8 cellular contexts compared by ENCODE assay signal in genomic region chr6:158233214-158233795, GRCh38.
DNase-seq lines count a peak whose midpoint lies in the region; TF ChIP-seq lines count a peak whose summit lies in the region.

No MANE protein-coding gene starts in this region.

- peak overlapping the region; percentile 52 to 89; a peak in 2 of 4 replicates for H3K27ac ChIP-seq in SK-N-SH (ENCODE audit: low read depth in 2 of 2, low read length in 1 of 2)
- peak overlapping the region in 3 of 4 donors; percentile 83 to 98 (median 95) for H3K27ac ChIP-seq in esophagus squamous epithelium
- peak overlapping the region; percentile 78 for H3K27ac ChIP-seq in parathyroid adenoma

- peaks cover 3 to 4% of the 10 kb centered on the region in 2 experiments for H3K36me3 ChIP-seq in SK-N-SH (replicated peaks in 1 of 2; ENCODE audit: control insufficient read depth in 1 of 2, insufficient read depth in 2 of 2, low read length in 1 of 2)
- H3K36me3 ChIP-seq in esophagus squamous epithelium: no peaks in the 10 kb centered on the region
- H3K36me3 ChIP-seq in parathyroid adenoma (ENCODE audit: control insufficient read depth, insufficient read depth, low read length): no peaks in the 10 kb centered on the region

- H3K9me3 ChIP-seq in SK-N-SH: no peaks in the 10 kb centered on the region
- no peaks in the 10 kb centered on the region for H3K9me3 ChIP-seq in esophagus squamous epithelium
- no peaks in the 10 kb centered on the region for H3K9me3 ChIP-seq in parathyroid adenoma (ENCODE audit: control insufficient read depth, low read length)

- H3K79me2 ChIP-seq in SK-N-SH (ENCODE audit: insufficient read depth) (peaks cover 66% of the 10 kb centered on the region), parathyroid adenoma (peaks cover 9% of the 10 kb centered on the region)

- H2AFZ ChIP-seq in SK-N-SH (ENCODE audit: low read depth) (no peak overlapping the region), parathyroid adenoma (peak overlapping the region; percentile 78)

- peak; percentile 51 for DNase-seq in NCI-H748 (lab: John Stamatoyannopoulos, UW; ENCODE audit: unreplicated experiment)
- no peak for DNase-seq in NCI-H748 treated with DMSO at 0.1 percent for 48 hours (lab: John Stamatoyannopoulos, UW)
- DNase-seq in SK-N-SH: peak; percentile 67
- no peak for DNase-seq in esophagus squamous epithelium (lab: John Stamatoyannopoulos, UW)
- DNase-seq in stimulated activated CD4-positive, alpha-beta T cell treated with anti-CD3 and anti-CD28 coated beads, Interleukin-2, amount 100 ng/mL, for 48 hours: no peak
- DNase-seq in NCI-H446 treated with DMSO at 0.1 percent for 48 hours (lab: John Stamatoyannopoulos, UW): no peak
- no peak for DNase-seq in germinal center (ENCODE audit: low spot score)

- intact Hi-C loops in esophagus squamous epithelium (cut with DNase I): no loop called here

- H3K4me2 ChIP-seq in SK-N-SH (peak overlapping the region; percentile 91), parathyroid adenoma (ENCODE audit: low read length) (peak overlapping the region; percentile 71)

- H3K27me3 ChIP-seq in SK-N-SH (ENCODE audit: insufficient read depth) (no peaks in the 10 kb centered on the region), esophagus squamous epithelium (no peaks in the 10 kb centered on the region), parathyroid adenoma (ENCODE audit: control insufficient read depth, insufficient read depth, low read length) (no peaks in the 10 kb centered on the region)

- no peak for TF ChIP-seq CTCF in SK-N-SH (IDR thresholded peaks at IDR 0.05)
- TF ChIP-seq CTCF in esophagus squamous epithelium (IDR thresholded peaks at IDR 0.05): no peak
- TF ChIP-seq CTCF in parathyroid adenoma (IDR thresholded peaks at IDR 0.05): no peak

- TF ChIP-seq RAD21 in SK-N-SH (IDR thresholded peaks at IDR 0.05; ENCODE audit: low read length): no peak

- H3K9ac ChIP-seq in SK-N-SH: peak overlapping the region; percentile 71
- H3K9ac ChIP-seq in parathyroid adenoma: no peak overlapping the region

- peaks cover 27% of the 10 kb centered on the region for H3F3A ChIP-seq in SK-N-SH (replicated peaks; ENCODE audit: insufficient read depth)

- no peak for TF ChIP-seq EP300 in SK-N-SH (IDR thresholded peaks at IDR 0.05; ENCODE audit: borderline replicate concordance in 1 of 2, low read depth in 1 of 2, low read length in 1 of 2)

- 37% methylated on average over 13 of the region's 13 CpGs for WGBS in SK-N-SH (ENCODE audit: low lambda C conversion rate)
- WGBS in esophagus squamous epithelium, 2 donors: 38 to 53% methylated on average over 9 to 10 of the region's 13 CpGs

- H3K9me2 ChIP-seq in SK-N-SH: no peaks in the 10 kb centered on the region

- POLR2A ChIA-PET in SK-N-SH (lab: Yijun Ruan, JAX): interaction anchor here (1.0 kb wide), 1 partner anchor 303 kb away, joined by 3 read pairs; no protein-coding TSS in a partner anchor

- peaks cover 32% of the 10 kb centered on the region for H4K20me1 ChIP-seq in SK-N-SH (ENCODE audit: insufficient read depth)

- TF ChIP-seq POLR2A in esophagus squamous epithelium (IDR thresholded peaks at IDR 0.05): no peak

- peak overlapping the region; percentile 60 to 68 for H3K4me3 ChIP-seq in SK-N-SH (ENCODE audit: low read depth in 2 of 2, low read length in 1 of 2)
- H3K4me3 ChIP-seq in esophagus squamous epithelium: peak overlapping the region; percentile 68 to 93 (median 83)
- peak overlapping the region; percentile 70 for H3K4me3 ChIP-seq in parathyroid adenoma (ENCODE audit: low read depth, low read length)

- CTCF ChIA-PET in SK-N-SH (lab: Yijun Ruan, JAX): interaction anchor here (1.0 to 2.7 kb wide), 6 partner anchors 13 to 372 kb away, joined by 3 to 22 read pairs (median 3); no protein-coding TSS in a partner anchor

- peaks cover 14 to 17% of the 10 kb centered on the region in 2 experiments; a peak in 3 of 4 replicates for H3K4me1 ChIP-seq in SK-N-SH (ENCODE audit: control insufficient read depth in 1 of 2, insufficient read depth in 2 of 2, low read depth in 1 of 2, low read length in 1 of 2)
- peaks cover 4 to 39% (median 15%) of the 10 kb centered on the region in 3 donors for H3K4me1 ChIP-seq in esophagus squamous epithelium
- H3K4me1 ChIP-seq in parathyroid adenoma: peaks cover 22% of the 10 kb centered on the region

TF ChIP-seq in SK-N-SH, 30 proteins besides CTCF, POLR2A, EP300 and RAD21:
- TF ChIP-seq, protein P1, sequence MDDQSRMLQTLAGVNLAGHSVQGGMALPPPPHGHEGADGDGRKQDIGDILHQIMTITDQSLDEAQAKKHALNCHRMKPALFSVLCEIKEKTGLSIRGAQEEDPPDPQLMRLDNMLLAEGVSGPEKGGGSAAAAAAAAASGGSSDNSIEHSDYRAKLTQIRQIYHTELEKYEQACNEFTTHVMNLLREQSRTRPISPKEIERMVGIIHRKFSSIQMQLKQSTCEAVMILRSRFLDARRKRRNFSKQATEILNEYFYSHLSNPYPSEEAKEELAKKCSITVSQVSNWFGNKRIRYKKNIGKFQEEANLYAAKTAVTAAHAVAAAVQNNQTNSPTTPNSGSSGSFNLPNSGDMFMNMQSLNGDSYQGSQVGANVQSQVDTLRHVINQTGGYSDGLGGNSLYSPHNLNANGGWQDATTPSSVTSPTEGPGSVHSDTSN (IDR thresholded peaks at IDR 0.05): peak; percentile 65; the same call in 1 of the 2 replicates
- no peak for TF ChIP-seq MEF2A (IDR thresholded peaks at IDR 0.05; ENCODE audit: borderline replicate concordance, low read depth)
TF ChIP-seq in SK-N-SH: peak in this region for 1.

Comparison
In these comparisons a context has a peak if more than half of its experiments do, and no peak if none do; other contexts are left out.
1. DNase-seq: peak in NCI-H748 (single experiment) and SK-N-SH (single experiment); none in NCI-H748 treated with DMSO at 0.1 percent for 48 hours (single experiment), esophagus squamous epithelium (single experiment), stimulated activated CD4-positive, alpha-beta T cell treated with anti-CD3 and anti-CD28 coated beads, Interleukin-2, amount 100 ng/mL, for 48 hours (0 of 2), NCI-H446 treated with DMSO at 0.1 percent for 48 hours (single experiment) and germinal center (single experiment).
2. Peak in every context shown above with its lines, with median percentiles within 50 percentile points of each other: H3K27ac ChIP-seq and H3K4me3 ChIP-seq.